10 cellular contexts compared by ENCODE assay signal in the genomic region with DNA sequence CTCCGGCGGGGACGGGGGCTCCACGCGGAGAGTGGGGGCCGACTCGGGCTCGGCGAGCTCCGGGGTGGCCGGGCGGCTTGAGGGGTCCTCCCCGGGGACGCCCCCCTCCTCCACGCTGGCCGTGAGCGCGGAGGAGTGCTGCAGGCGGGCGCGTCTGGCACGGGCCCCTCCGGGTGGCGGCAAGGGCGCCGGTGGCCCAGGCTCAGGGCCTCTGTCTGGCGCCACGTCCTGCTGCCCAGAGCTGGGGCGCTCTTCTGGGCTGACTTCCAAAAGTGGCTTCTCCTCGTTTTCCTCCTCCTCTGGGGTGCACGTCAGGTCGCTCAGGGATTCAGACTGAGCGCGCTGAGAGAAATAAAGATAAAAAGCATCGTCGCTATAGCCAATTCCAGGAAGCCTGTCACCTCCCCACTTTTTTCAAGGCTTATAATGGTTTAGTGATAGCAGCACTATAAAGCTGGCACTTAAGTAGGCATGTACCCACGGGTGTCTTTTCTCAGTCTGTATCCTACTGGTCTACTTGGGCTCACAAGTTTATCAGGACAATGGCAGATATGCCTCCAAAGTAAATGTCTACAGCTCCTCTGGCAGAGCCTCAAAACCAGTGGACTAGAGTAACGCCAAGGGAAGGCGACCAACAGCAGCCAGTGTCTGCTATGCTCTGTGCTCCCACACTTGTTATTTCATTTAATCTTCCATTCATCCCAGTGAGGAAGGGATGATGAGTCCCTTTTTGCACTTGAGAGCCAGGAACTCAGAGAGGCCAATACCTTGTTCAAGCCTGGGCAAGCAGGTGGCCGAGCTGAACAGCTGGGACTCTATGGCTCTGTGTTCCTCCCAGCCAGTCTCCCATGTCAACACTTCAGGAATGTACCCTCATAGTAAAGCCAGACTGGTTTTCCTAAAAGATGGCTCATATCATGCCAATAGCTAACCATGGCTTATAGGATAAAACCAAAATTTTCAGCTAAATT.
DNase-seq lines count a peak whose midpoint lies in the region; ATAC-seq, FAIRE-seq and TF ChIP-seq lines count a peak whose summit lies in the region.
"Had no signal": no experiment of that assay in that cellular context is flagged by ENCODE, and none has a peak within 500 bp of the region (broad histone marks: within the 10 kb centered on the region; RNA-seq: fewer than 3 reads in every experiment).

No MANE protein-coding gene starts in this region.

- H3K27ac ChIP-seq in breast epithelium (peak overlapping the region; percentile 70 to 83), kidney (ENCODE audit: low read depth in 2 of 2, low read length in 2 of 2) (peak overlapping the region; percentile 9 to 41)

- no peak overlapping the region for H3K9ac ChIP-seq in kidney (ENCODE audit: low read length in 2 of 2)
- no peak overlapping the region for H3K9ac ChIP-seq in skeletal muscle satellite cell (ENCODE audit: low read depth, low read length)

- peak overlapping the region; percentile 84 for H3K4me2 ChIP-seq in skeletal muscle satellite cell (ENCODE audit: low read length)

- H3K27me3 ChIP-seq in breast epithelium (peaks cover 0 to 4% of the 10 kb centered on the region in 2 donors), skeletal muscle satellite cell (ENCODE audit: control insufficient read depth, insufficient read depth, low read length) (peaks cover 31% of the 10 kb centered on the region)

- FAIRE-seq in HTR-8/SVneo (lab: Jason Lieb, UNC), result peak; percentile 23
- no peak for FAIRE-seq in kidney (lab: Jason Lieb, UNC)
- FAIRE-seq: endometrium, G401.6 had no signal

- no peaks in the 10 kb centered on the region for H3K9me3 ChIP-seq in breast epithelium
- H3K9me3 ChIP-seq in kidney (ENCODE audit: control insufficient read depth in 1 of 2, low read length in 2 of 2), result no peaks in the 10 kb centered on the region
- H3K9me3 ChIP-seq in skeletal muscle satellite cell (replicated peaks; ENCODE audit: low read length), result no peaks in the 10 kb centered on the region

- no peak for TF ChIP-seq POLR2A in breast epithelium (IDR thresholded peaks at IDR 0.05)

- H3K4me1 ChIP-seq in breast epithelium, result peaks cover 0 to 6% of the 10 kb centered on the region in 2 donors
- no peaks in the 10 kb centered on the region for H3K4me1 ChIP-seq in kidney (ENCODE audit: control insufficient read depth in 1 of 2, insufficient read depth in 1 of 2, low read depth in 1 of 2, low read length in 2 of 2)
- no peaks in the 10 kb centered on the region for H3K4me1 ChIP-seq in skeletal muscle satellite cell (ENCODE audit: control insufficient read depth, insufficient read depth, low read length)

- intact Hi-C loops in breast epithelium (cut with DNase I; ENCODE audit: low total_unique reads) (no loop called here), kidney (cut with DNase I) (no loop called here)

- TF ChIP-seq CTCF in breast epithelium (IDR thresholded peaks at IDR 0.05) (no peak), kidney (IDR thresholded peaks at IDR 0.05; ENCODE audit: borderline replicate concordance, extremely low read depth, insufficient read depth) (no peak), foreskin fibroblast (IDR thresholded peaks at IDR 0.05; ENCODE audit: low read depth, low read length) (no peak)

- ATAC-seq in HG03571 (IDR thresholded peaks at IDR 0.05; ENCODE audit: unreplicated experiment) (no peak), GM19395 (IDR thresholded peaks at IDR 0.05; ENCODE audit: unreplicated experiment) (no peak), GM19328 (IDR thresholded peaks at IDR 0.05; ENCODE audit: unreplicated experiment) (no peak)

- H3K4me3 ChIP-seq in breast epithelium (peak overlapping the region; percentile 38 to 72 (median 54)), kidney (ENCODE audit: low read length in 2 of 2) (peak overlapping the region in 1 of 2 donors; percentile 37), skeletal muscle satellite cell (ENCODE audit: low read length) (peak overlapping the region; percentile 64), foreskin fibroblast (ENCODE audit: low read depth in 1 of 2, low read length in 2 of 2) (no peak overlapping the region)

- DNase-seq in HTR-8/SVneo (ENCODE audit: insufficient read length, low spot score) (no peak), breast epithelium (ENCODE audit: low spot score in 2 of 2) (no peak), kidney (peak; percentile 70), foreskin fibroblast (no peak)

- H3K36me3 ChIP-seq in breast epithelium (no peaks in the 10 kb centered on the region), kidney (ENCODE audit: control insufficient read depth in 1 of 2, insufficient read depth in 2 of 2, low read length in 2 of 2) (no peaks in the 10 kb centered on the region), skeletal muscle satellite cell (ENCODE audit: insufficient read depth, low read length) (no peaks in the 10 kb centered on the region)

Comparison
In these comparisons a context has a peak if more than half of its experiments do, and no peak if none do; other contexts are left out.
1. H3K4me3 ChIP-seq: peak in breast epithelium (3 of 3) and skeletal muscle satellite cell (single experiment); none in foreskin fibroblast (0 of 2).